Comparison of ENCODE assay signal across 17 cellular contexts in the genomic region with DNA sequence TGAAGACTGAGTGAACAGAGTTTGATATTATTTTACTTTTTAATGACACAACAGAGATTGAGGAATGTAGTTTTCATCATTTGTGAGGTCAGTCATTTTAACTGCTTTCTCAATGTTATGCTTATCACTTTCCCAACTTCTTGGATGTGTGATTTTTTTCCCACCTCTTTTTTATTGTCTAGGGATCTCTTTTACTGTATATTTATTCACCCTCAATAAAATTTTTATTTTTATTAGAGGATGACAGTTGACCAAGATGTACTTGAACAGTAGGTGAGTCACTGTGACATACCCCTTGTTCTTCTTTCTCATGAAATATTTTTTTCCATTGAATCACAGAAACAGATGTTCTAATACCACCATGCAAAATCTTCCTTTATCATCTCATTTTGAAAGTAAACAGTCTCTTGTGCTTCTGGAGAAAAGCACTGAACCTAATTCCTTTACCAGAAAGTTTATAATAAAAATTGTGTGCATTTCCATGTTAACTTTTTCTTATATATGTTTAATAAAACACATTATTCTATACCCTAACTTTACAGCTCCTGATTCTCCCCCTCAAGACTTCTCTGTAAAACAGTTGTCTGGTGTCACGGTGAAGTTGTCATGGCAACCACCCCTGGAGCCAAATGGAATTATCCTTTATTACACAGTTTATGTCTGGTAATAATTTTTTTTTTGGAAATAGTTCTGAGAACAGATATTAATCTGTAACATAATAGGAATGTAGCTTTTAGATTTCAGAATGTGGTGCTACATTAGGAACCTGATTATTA.
DNase-seq lines count a peak whose midpoint lies in the region; ATAC-seq and TF ChIP-seq lines count a peak whose summit lies in the region.
"Had no signal": no experiment of that assay in that cellular context is flagged by ENCODE, and none has a peak within 500 bp of the region (broad histone marks: within the 10 kb centered on the region; RNA-seq: fewer than 3 reads in every experiment).

No MANE protein-coding gene starts in this region.

- peaks cover 31% of the 10 kb centered on the region for H3K4me1 Mint-ChIP-seq in chondrocyte (ENCODE audit: low read depth)
- H3K4me1 Mint-ChIP-seq in naive thymus-derived CD4-positive, alpha-beta T cell = no peaks in the 10 kb centered on the region

- H3K36me3 Mint-ChIP-seq in chondrocyte (ENCODE audit: low read depth) = no peaks in the 10 kb centered on the region
- no peaks in the 10 kb centered on the region for H3K36me3 Mint-ChIP-seq in naive thymus-derived CD4-positive, alpha-beta T cell

- H3K4me1 ChIP-seq in naive thymus-derived CD4-positive, alpha-beta T cell (ENCODE audit: control insufficient read depth in 2 of 2, insufficient read depth in 2 of 2, low read length in 2 of 2) = no peaks in the 10 kb centered on the region
- H3K4me1 ChIP-seq: transverse colon had no signal

- no peak overlapping the region for H3K4me3 ChIP-seq in MG63
- H3K4me3 ChIP-seq in naive thymus-derived CD4-positive, alpha-beta T cell (ENCODE audit: low read length) = no peak overlapping the region
- H3K4me3 ChIP-seq in dorsolateral prefrontal cortex = no peak overlapping the region
- H3K4me3 ChIP-seq: transverse colon had no signal

- H3K4me3 Mint-ChIP-seq in chondrocyte (ENCODE audit: unreplicated experiment) = no peak overlapping the region
- H3K4me3 Mint-ChIP-seq in naive thymus-derived CD4-positive, alpha-beta T cell = no peak overlapping the region
- H3K4me3 Mint-ChIP-seq: activated T-cell treated with anti-CD3 and anti-CD28 coated beads, Interleukin-2, amount 50 U/mL, for 4 hours; effector memory CD8-positive, alpha-beta T cell had no signal

- intact Hi-C loops in naive thymus-derived CD4-positive, alpha-beta T cell (cut with micrococcal nuclease) = no loop called here
- intact Hi-C loops in dorsolateral prefrontal cortex (cut with DNase I) = no loop called here

- H3K9me3 ChIP-seq in MG63 = no peaks in the 10 kb centered on the region; the same call in 1 of the 2 replicates
- no peaks in the 10 kb centered on the region for H3K9me3 ChIP-seq in naive thymus-derived CD4-positive, alpha-beta T cell (ENCODE audit: control insufficient read depth in 2 of 3, low read length in 3 of 3)
- H3K9me3 ChIP-seq: transverse colon had no signal

- no peak for ATAC-seq in naive thymus-derived CD4-positive, alpha-beta T cell
- ATAC-seq: activated T-cell treated with anti-CD3 and anti-CD28 coated beads, Interleukin-2, amount 50 U/mL, for 4 hours; effector memory CD8-positive, alpha-beta T cell had no signal

- H3K27me3 Mint-ChIP-seq in chondrocyte (ENCODE audit: low read depth) = no peaks in the 10 kb centered on the region
- no peaks in the 10 kb centered on the region for H3K27me3 Mint-ChIP-seq in naive thymus-derived CD4-positive, alpha-beta T cell
- H3K27me3 Mint-ChIP-seq: effector memory CD8-positive, alpha-beta T cell had no signal

- H3K27me3 ChIP-seq in MG63 (no peaks in the 10 kb centered on the region), dorsolateral prefrontal cortex (peaks cover 0 to 4% (median 0%) of the 10 kb centered on the region in 45 donors)
- H3K27me3 ChIP-seq in naive thymus-derived CD4-positive, alpha-beta T cell (ENCODE audit: control insufficient read depth in 2 of 2, insufficient read depth in 2 of 2, low read length in 2 of 2) = no peaks in the 10 kb centered on the region
- H3K27me3 ChIP-seq: transverse colon had no signal

- peak; percentile 9 for DNase-seq in Daoy (ENCODE audit: low read depth)
- DNase-seq in MG63 = peak; percentile 66
- DNase-seq in chondrocyte (ENCODE audit: low spot score) = no peak
- DNase-seq in non-pigmented ciliary epithelial cell (ENCODE audit: low read depth) = peak; percentile 44
- no peak for DNase-seq in NCI-H2171 treated with DMSO at 0.1 percent for 48 hours (lab: John Stamatoyannopoulos, UW)
- no peak for DNase-seq in naive thymus-derived CD4-positive, alpha-beta T cell
- DNase-seq in dorsolateral prefrontal cortex = no peak
- no peak for DNase-seq in NCI-H82 (lab: John Stamatoyannopoulos, UW)
- DNase-seq: activated CD4-positive, alpha-beta T cell treated with anti-CD3 and anti-CD28 coated beads for 1 hour; activated T-cell treated with anti-CD3 and anti-CD28 coated beads, Interleukin-2, amount 50 U/mL, for 4 hours; aorta; effector memory CD8-positive, alpha-beta T cell; hippocampal formation; occipital lobe; stimulated activated CD4-positive, alpha-beta T cell treated with anti-CD3 and anti-CD28 coated beads, Interleukin-15, amount 100 ng/mL, for 24 hours; transverse colon had no signal

- peaks cover 68% of the 10 kb centered on the region for H3K36me3 ChIP-seq in MG63
- H3K36me3 ChIP-seq in naive thymus-derived CD4-positive, alpha-beta T cell (ENCODE audit: control insufficient read depth in 2 of 3, insufficient read depth in 3 of 3, low read length in 3 of 3) = no peaks in the 10 kb centered on the region
- H3K36me3 ChIP-seq: transverse colon had no signal

- H3K27ac ChIP-seq in naive thymus-derived CD4-positive, alpha-beta T cell (ENCODE audit: low read depth, low read length) = no peak overlapping the region
- no peak overlapping the region for H3K27ac ChIP-seq in dorsolateral prefrontal cortex
- H3K27ac ChIP-seq: HL-60, transverse colon had no signal

- no peak for TF ChIP-seq CTCF in chondrocyte (IDR thresholded peaks at IDR 0.05)
- no peak for TF ChIP-seq CTCF in dorsolateral prefrontal cortex (IDR thresholded peaks at IDR 0.05 in 54 of 56, conservative IDR thresholded peaks at IDR 0.05 in 2 of 56; ENCODE audit: low read depth in 1 of 56, partially characterized antibody in 56 of 56)

- peaks cover 4% of the 10 kb centered on the region for H3K9me3 Mint-ChIP-seq in chondrocyte (ENCODE audit: low read depth)
- H3K9me3 Mint-ChIP-seq in naive thymus-derived CD4-positive, alpha-beta T cell = peaks cover 0 to 18% (median 2%) of the 10 kb centered on the region in 11 donors

- POLR2A ChIA-PET in naive thymus-derived CD4-positive, alpha-beta T cell (lab: Charles Lee) = no interaction called here

- CTCF ChIA-PET in naive thymus-derived CD4-positive, alpha-beta T cell (lab: Charles Lee) = no interaction called here

- H3K27ac Mint-ChIP-seq in chondrocyte (ENCODE audit: unreplicated experiment) = peak overlapping the region; percentile 78
- no peak overlapping the region for H3K27ac Mint-ChIP-seq in naive thymus-derived CD4-positive, alpha-beta T cell
- H3K27ac Mint-ChIP-seq: effector memory CD8-positive, alpha-beta T cell had no signal

Comparison
In these comparisons a context has a peak if more than half of its experiments do, and no peak if none do; other contexts are left out.
1. DNase-seq: peak in Daoy (single experiment), MG63 (single experiment) and non-pigmented ciliary epithelial cell (single experiment); none in chondrocyte (single experiment), NCI-H2171 treated with DMSO at 0.1 percent for 48 hours (single experiment), naive thymus-derived CD4-positive, alpha-beta T cell (0 of 9), dorsolateral prefrontal cortex (0 of 10) and NCI-H82 (single experiment).